In genomic region chr1:28592314-28593071, GRCh38 we compare ENCODE assay signal across 8 cellular contexts. TPM values are rescaled to one million over a fixed set of nuclear protein-coding genes. Genes with fewer than 3 reads are reported as not detected.
A peak's percentile ranks its signal among the peaks of the same experiment; 100 is the strongest.
DNase-seq lines count a peak whose midpoint lies in the region; ATAC-seq, FAIRE-seq and TF ChIP-seq lines count a peak whose summit lies in the region.

No MANE protein-coding gene starts in this region.

- H3K27me3 ChIP-seq in bronchial epithelial cell (ENCODE audit: control insufficient read depth, insufficient read depth, low read length) (peaks cover 2% of the 10 kb centered on the region), lung (ENCODE audit: control insufficient read depth, insufficient read depth) (no peaks in the 10 kb centered on the region), uterus (no peaks in the 10 kb centered on the region)

- intact Hi-C loops in uterus (cut with DNase I; ENCODE audit: low total_unique reads): no loop called here

- H3K27ac ChIP-seq in lung (ENCODE audit: low read depth in 1 of 2, low read length in 1 of 2) (peak overlapping the region in 1 of 2 donors; percentile 13), uterus (peak overlapping the region; percentile 26 to 52)

- FAIRE-seq in bronchial epithelial cell (lab: Jason Lieb, UNC): no peak

- 4% methylated on average over 65 to 81 of the region's 81 CpGs for WGBS in lung, 2 donors

- DNase-seq in GM03348 (ENCODE audit: low spot score) (peak; percentile 79), bronchial epithelial cell (ENCODE audit: low read depth) (no peak), lung (ENCODE audit: low spot score) (no peak), uterus (peak in 1 of 2 donors; percentile 26), T1000 (lab: John Stamatoyannopoulos, UW) (no peak), NCI-H187 treated with DMSO at 0.1 percent for 48 hours (lab: John Stamatoyannopoulos, UW) (no peak)

- H3K4me3 ChIP-seq in bronchial epithelial cell (ENCODE audit: low read depth, low read length) (peak overlapping the region; percentile 15), lung (peak overlapping the region; percentile 52), uterus (peak overlapping the region; percentile 30 to 47)

- TF ChIP-seq CTCF in bronchial epithelial cell (IDR thresholded peaks at IDR 0.05; ENCODE audit: insufficient read depth, low read length, severe bottlenecking) (no peak), lung (IDR thresholded peaks at IDR 0.05; ENCODE audit: control extremely low read depth, extremely low read depth) (no peak), uterus (IDR thresholded peaks at IDR 0.05) (no peak)

- ATAC-seq in HG02981 (IDR thresholded peaks at IDR 0.05; ENCODE audit: unreplicated experiment) (peak; percentile 42), lung (ENCODE audit: insufficient read depth, low FRiP score) (peak; percentile 55), GM21360 (IDR thresholded peaks at IDR 0.05; ENCODE audit: unreplicated experiment) (no peak)

- TF ChIP-seq POLR2A in uterus (IDR thresholded peaks at IDR 0.05): no peak

- H3K9me3 ChIP-seq in lung (ENCODE audit: control insufficient read depth in 2 of 2, insufficient read depth in 1 of 2, low read length in 1 of 2) (no peaks in the 10 kb centered on the region), uterus (no peaks in the 10 kb centered on the region)

- H3K4me1 ChIP-seq in lung (ENCODE audit: control insufficient read depth in 2 of 2, insufficient read depth in 2 of 2, low read length in 2 of 2) (peaks cover 1 to 2% of the 10 kb centered on the region in 2 donors), uterus (no peaks in the 10 kb centered on the region)

- H3K36me3 ChIP-seq in bronchial epithelial cell (ENCODE audit: control insufficient read depth, insufficient read depth, low read length) (no peaks in the 10 kb centered on the region), lung (ENCODE audit: control insufficient read depth in 2 of 2, insufficient read depth in 2 of 2, low read length in 2 of 2) (no peaks in the 10 kb centered on the region), uterus (no peaks in the 10 kb centered on the region)

RNA-seq across cellular contexts. Expression of gene RAB42, which starts 0.4 kb away (rescaled TPM):
- total RNA-seq in bronchial epithelial cell (not detected in 2 replicates), lung (10 to 100 TPM in 1 of 2 donors, 1 to 10 TPM in 1; 5.7 to 11.7 TPM), uterus (10 to 100 TPM in 1 of 4 donors, 1 to 10 TPM in 1, not detected in 2; 3.0 to 15.6 TPM)
- polyA plus RNA-seq in lung: 1 to 10 TPM; 3.1 to 8.6 TPM

RNA-seq across cellular contexts. Expression of gene TRNAU1AP, which starts 39.6 kb away (rescaled TPM):
- total RNA-seq in bronchial epithelial cell (23.2 and 23.3 TPM in 2 replicates), lung (10 to 100 TPM; 32.1 to 40.2 TPM), uterus (10 to 100 TPM in 2 of 4 donors, 1 to 10 TPM in 2; 3.8 to 34.9 (median 20.3) TPM)
- 10 to 100 TPM; 25.4 to 28.4 TPM for polyA plus RNA-seq in lung

RNA-seq across cellular contexts. Expression of gene TAF12, which starts 50.4 kb away (rescaled TPM):
- total RNA-seq in bronchial epithelial cell: 49.9 and 55.8 TPM in 2 replicates
- 10 to 100 TPM; 15.2 to 27.8 TPM for total RNA-seq in lung
- 10 to 100 TPM; 25.6 to 29.3 TPM for polyA plus RNA-seq in lung
- total RNA-seq in uterus: 10 to 100 TPM in 3 of 4 donors, 1 to 10 TPM in 1; 5.3 to 24.4 (median 13.7) TPM

RNA-seq across cellular contexts. Expression of gene RNU11, which starts 55.9 kb away (rescaled TPM):
- total RNA-seq in bronchial epithelial cell: not detected in 2 replicates
- not detected for total RNA-seq in lung
- polyA plus RNA-seq in lung: not detected
- not detected for total RNA-seq in uterus
